17 cellular contexts compared by ENCODE assay signal in the genomic region with DNA sequence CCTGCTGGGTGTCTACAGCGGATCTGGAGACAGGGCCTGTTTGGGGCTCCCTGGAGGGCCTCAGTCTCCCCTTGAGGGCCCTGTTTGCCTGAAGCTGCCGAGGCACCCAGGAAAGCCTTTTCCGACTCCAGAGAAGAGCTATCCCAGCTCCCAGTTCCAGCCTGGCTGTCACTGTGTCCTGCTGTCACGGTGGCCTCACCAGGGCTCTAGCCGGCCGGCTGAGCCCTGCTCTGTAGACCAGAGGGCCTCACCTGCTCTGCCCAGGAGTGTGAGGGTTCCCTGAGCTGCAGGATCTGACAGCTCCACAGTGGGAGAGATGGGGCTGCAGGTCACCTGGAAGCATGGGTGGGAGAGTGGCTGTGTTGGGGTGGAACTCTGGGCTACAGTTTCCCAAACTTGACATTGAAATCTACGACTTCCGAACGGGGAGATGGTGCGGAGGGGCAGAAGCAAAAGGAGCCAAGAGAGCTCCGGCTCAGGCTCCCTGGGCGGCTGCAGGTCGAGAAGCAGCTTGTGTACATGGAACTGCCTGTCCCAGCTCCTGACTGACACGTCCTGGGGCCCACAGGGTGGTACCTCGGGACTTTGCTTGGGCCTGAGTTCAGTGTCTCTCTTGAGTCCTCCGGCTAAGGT.
"Had no signal": no experiment of that assay in that cellular context is flagged by ENCODE, and none has a peak within 500 bp of the region (broad histone marks: within the 10 kb centered on the region; RNA-seq: fewer than 3 reads in every experiment).

No MANE protein-coding gene starts in this region.

- H3K4me3 ChIP-seq: ascending aorta, heart left ventricle, mucosa of descending colon, psoas muscle, uterus had no signal

- H3K9me3 Mint-ChIP-seq: activated naive CD8-positive, alpha-beta T cell treated with anti-CD3 and anti-CD28 coated beads, Interleukin-2, amount 10 ng/mL, durations not matched to agents 7 days and 5 days; naive thymus-derived CD8-positive, alpha-beta T cell; stimulated activated naive CD8-positive, alpha-beta T cell treated with anti-CD3 and anti-CD28 coated beads, Interleukin-15, Interleukin-2, amounts not matched to agents 100 ng/mL and 50 ng/mL, for 24 hours; T-helper 1 cell treated with Interleukin-12 subunit alpha and Interleukin-12 subunit beta and Interleukin-4 antibody, amounts not matched to agents 30 μg/mL and 1 μg/mL, for 36 hours had no signal

- H3K9me3 ChIP-seq: ascending aorta, heart left ventricle, mucosa of descending colon, psoas muscle, uterus had no signal

- H3K27me3 Mint-ChIP-seq: activated naive CD8-positive, alpha-beta T cell treated with anti-CD3 and anti-CD28 coated beads, Interleukin-2, amount 10 ng/mL, durations not matched to agents 7 days and 5 days had no signal

- DNase-seq: activated CD4-positive, alpha-beta T cell treated with anti-CD3 and anti-CD28 coated beads for 48 hours; activated CD8-positive, alpha-beta T cell treated with anti-CD3 and anti-CD28 coated beads, Interleukin-2, amount 10 ng/mL, durations not matched to agents 7 days and 5 days; activated gamma-delta T cell; activated naive CD8-positive, alpha-beta T cell treated with anti-CD3 and anti-CD28 coated beads, Interleukin-2, amount 10 ng/mL, durations not matched to agents 7 days and 5 days; effector CD4-positive, alpha-beta T cell; mammary epithelial cell; mucosa of descending colon; nucleus accumbens; stimulated activated CD4-positive, alpha-beta T cell treated with anti-CD3 and anti-CD28 coated beads, Interleukin-4, amount 100 ng/mL, for 1 hour; stimulated activated CD8-positive, alpha-beta memory T cell treated with anti-CD3 and anti-CD28 coated beads, Interleukin-4, amount 100 ng/mL, for 48 hours had no signal

- H3K4me3 Mint-ChIP-seq: activated CD8-positive, alpha-beta T cell treated with anti-CD3 and anti-CD28 coated beads, Interleukin-2, amount 10 ng/mL, durations not matched to agents 7 days and 5 days; activated naive CD8-positive, alpha-beta T cell treated with anti-CD3 and anti-CD28 coated beads, Interleukin-2, amount 10 ng/mL, durations not matched to agents 7 days and 5 days; stimulated activated naive CD8-positive, alpha-beta T cell treated with anti-CD3 and anti-CD28 coated beads, Interleukin-15, Interleukin-2, amounts not matched to agents 100 ng/mL and 50 ng/mL, for 24 hours; T-helper 1 cell treated with Interleukin-12 subunit alpha and Interleukin-12 subunit beta and Interleukin-4 antibody, amounts not matched to agents 30 μg/mL and 1 μg/mL, for 36 hours had no signal

- H3K4me1 ChIP-seq: ascending aorta, heart left ventricle, psoas muscle, uterus had no signal

- ATAC-seq: activated CD8-positive, alpha-beta T cell treated with anti-CD3 and anti-CD28 coated beads, Interleukin-2, amount 10 ng/mL, durations not matched to agents 7 days and 5 days; heart left ventricle; mucosa of descending colon; naive thymus-derived CD8-positive, alpha-beta T cell; psoas muscle had no signal

- H3K4me1 Mint-ChIP-seq: activated naive CD8-positive, alpha-beta T cell treated with anti-CD3 and anti-CD28 coated beads, Interleukin-2, amount 10 ng/mL, durations not matched to agents 7 days and 5 days had no signal

- H3K36me3 ChIP-seq: ascending aorta, heart left ventricle, uterus had no signal

- H3K36me3 Mint-ChIP-seq: activated naive CD8-positive, alpha-beta T cell treated with anti-CD3 and anti-CD28 coated beads, Interleukin-2, amount 10 ng/mL, durations not matched to agents 7 days and 5 days; naive thymus-derived CD8-positive, alpha-beta T cell had no signal

- H3K27me3 ChIP-seq: ascending aorta, uterus had no signal

- H3K27ac ChIP-seq: ascending aorta, heart left ventricle, psoas muscle, uterus had no signal

- H3K27ac Mint-ChIP-seq: activated CD8-positive, alpha-beta T cell treated with anti-CD3 and anti-CD28 coated beads, Interleukin-2, amount 10 ng/mL, durations not matched to agents 7 days and 5 days; activated naive CD8-positive, alpha-beta T cell treated with anti-CD3 and anti-CD28 coated beads, Interleukin-2, amount 10 ng/mL, durations not matched to agents 7 days and 5 days; stimulated activated naive CD8-positive, alpha-beta T cell treated with anti-CD3 and anti-CD28 coated beads, Interleukin-15, Interleukin-2, amounts not matched to agents 100 ng/mL and 50 ng/mL, for 24 hours; T-helper 1 cell treated with Interleukin-12 subunit alpha and Interleukin-12 subunit beta and Interleukin-4 antibody, amounts not matched to agents 30 μg/mL and 1 μg/mL, for 36 hours had no signal
